15 cellular contexts compared by ENCODE assay signal in genomic region chr1:156474966-156475365, GRCh38. TPM values are rescaled to one million over a fixed set of nuclear protein-coding genes. Genes with fewer than 3 reads are reported as not detected.
A peak's percentile ranks its signal among the peaks of the same experiment; 100 is the strongest.
DNase-seq lines count a peak whose midpoint lies in the region; ATAC-seq, FAIRE-seq and TF ChIP-seq lines count a peak whose summit lies in the region.
"Had no signal": no experiment of that assay in that cellular context is flagged by ENCODE, and none has a peak within 500 bp of the region (broad histone marks: within the 10 kb centered on the region; RNA-seq: fewer than 3 reads in every experiment).

No MANE protein-coding gene starts in this region.

- H3K4me3 ChIP-seq in esophagus muscularis mucosa (no peak overlapping the region), spleen (no peak overlapping the region)

- DNase-seq in natural killer cell treated with Interleukin-12 subunit alpha and Interleukin-12 subunit beta and Interleukin-15 and Interleukin-18, amount 100 ng/mL, for 72 hours (ENCODE audit: low spot score): peak; percentile 10
- no peak for DNase-seq in natural killer cell
- no peak for DNase-seq in esophagus muscularis mucosa (ENCODE audit: extremely low spot score)
- DNase-seq in spleen: peak; percentile 51
- DNase-seq in SHP77 treated with DMSO at 0.1 percent for 48 hours (lab: John Stamatoyannopoulos, UW): no peak
- no peak for DNase-seq in retina
- DNase-seq in HTR-8/SVneo (ENCODE audit: insufficient read length, low spot score): no peak
- DNase-seq: activated CD8-positive, alpha-beta T cell treated with anti-CD3 and anti-CD28 coated beads for 36 hours; NCI-H187 treated with DMSO at 0.1 percent for 48 hours; NCI-H524; PC-3 had no signal

- peaks cover 16% of the 10 kb centered on the region for H3K36me3 Mint-ChIP-seq in natural killer cell treated with Interleukin-12 subunit alpha and Interleukin-12 subunit beta and Interleukin-15 and Interleukin-18, amount 100 ng/mL, for 72 hours
- H3K36me3 Mint-ChIP-seq in natural killer cell: peaks cover 9% of the 10 kb centered on the region

- H3K27me3 ChIP-seq in esophagus muscularis mucosa (no peaks in the 10 kb centered on the region), spleen (replicated peaks in 1 of 7) (no peaks in the 10 kb centered on the region)
- H3K27me3 ChIP-seq: neutrophil had no signal

- no peak overlapping the region for H3K4me3 Mint-ChIP-seq in natural killer cell treated with Interleukin-12 subunit alpha and Interleukin-12 subunit beta and Interleukin-15 and Interleukin-18, amount 100 ng/mL, for 72 hours
- H3K4me3 Mint-ChIP-seq in natural killer cell: no peak overlapping the region
- H3K4me3 Mint-ChIP-seq: activated CD8-positive, alpha-beta T cell treated with anti-CD3 and anti-CD28 coated beads for 36 hours; brain had no signal

- ATAC-seq in natural killer cell treated with Interleukin-12 subunit alpha and Interleukin-12 subunit beta and Interleukin-15 and Interleukin-18, amount 100 ng/mL, for 72 hours: peak in 1 of 2 donors; percentile 13
- no peak for ATAC-seq in natural killer cell
- no peak for ATAC-seq in HG03025 (IDR thresholded peaks at IDR 0.05; ENCODE audit: low FRiP score, unreplicated experiment)
- ATAC-seq: activated CD8-positive, alpha-beta T cell treated with anti-CD3 and anti-CD28 coated beads for 36 hours; PC-3 had no signal

- TF ChIP-seq EP300 in esophagus muscularis mucosa (IDR thresholded peaks at IDR 0.05): no peak

- 85% methylated on average over 5 of the region's 7 CpGs for WGBS in esophagus muscularis mucosa
- 67 to 91% (median 90%) methylated on average over 5 to 7 of the region's 7 CpGs for WGBS in spleen, 5 donors

- intact Hi-C loops in natural killer cell (cut with micrococcal nuclease) (no loop called here), esophagus muscularis mucosa (cut with DNase I) (no loop called here), spleen (cut with DNase I; ENCODE audit: low total_unique reads) (no loop called here)

- no peak for TF ChIP-seq POLR2A in esophagus muscularis mucosa (IDR thresholded peaks at IDR 0.05; ENCODE audit: low read depth)
- no peak for TF ChIP-seq POLR2A in spleen (IDR thresholded peaks at IDR 0.05)

- TF ChIP-seq CTCF in natural killer cell (IDR thresholded peaks at IDR 0.05) (no peak), esophagus muscularis mucosa (IDR thresholded peaks at IDR 0.05) (no peak), spleen (IDR thresholded peaks at IDR 0.05 in 8 of 11, conservative IDR thresholded peaks at IDR 0.05 in 3 of 11) (no peak)

- peaks cover 81 to 89% (median 85%) of the 10 kb centered on the region in 4 donors for H3K4me1 ChIP-seq in esophagus muscularis mucosa
- peaks cover 0 to 19% (median 5%) of the 10 kb centered on the region in 6 donors for H3K4me1 ChIP-seq in spleen

- H3K27ac Mint-ChIP-seq in natural killer cell treated with Interleukin-12 subunit alpha and Interleukin-12 subunit beta and Interleukin-15 and Interleukin-18, amount 100 ng/mL, for 72 hours: no peak overlapping the region
- peak overlapping the region in 1 of 2 donors; percentile 73 for H3K27ac Mint-ChIP-seq in natural killer cell

- no peaks in the 10 kb centered on the region for H3K9me3 Mint-ChIP-seq in natural killer cell treated with Interleukin-12 subunit alpha and Interleukin-12 subunit beta and Interleukin-15 and Interleukin-18, amount 100 ng/mL, for 72 hours
- no peaks in the 10 kb centered on the region for H3K9me3 Mint-ChIP-seq in natural killer cell
- H3K9me3 Mint-ChIP-seq: activated CD8-positive, alpha-beta T cell treated with anti-CD3 and anti-CD28 coated beads for 36 hours; brain had no signal

- peaks cover 8 to 23% of the 10 kb centered on the region in 2 donors for H3K4me1 Mint-ChIP-seq in natural killer cell treated with Interleukin-12 subunit alpha and Interleukin-12 subunit beta and Interleukin-15 and Interleukin-18, amount 100 ng/mL, for 72 hours (ENCODE audit: low read depth in 2 of 2)
- H3K4me1 Mint-ChIP-seq in natural killer cell: peaks cover 14 to 22% of the 10 kb centered on the region in 2 donors
- H3K4me1 Mint-ChIP-seq: brain had no signal

- H3K27ac ChIP-seq in esophagus muscularis mucosa (replicated peaks in 1 of 4) (peak overlapping the region; percentile 87 to 100 (median 91)), spleen (no peak overlapping the region)
- H3K27ac ChIP-seq: neutrophil had no signal

- H3K36me3 ChIP-seq in esophagus muscularis mucosa (peaks cover 62 to 99% (median 98%) of the 10 kb centered on the region in 4 donors), spleen (peaks cover 7 to 100% (median 95%) of the 10 kb centered on the region in 6 donors)

- H3K9me3 ChIP-seq in esophagus muscularis mucosa (no peaks in the 10 kb centered on the region), spleen (no peaks in the 10 kb centered on the region)
- H3K9me3 ChIP-seq: neutrophil had no signal

- no peaks in the 10 kb centered on the region for H3K27me3 Mint-ChIP-seq in natural killer cell treated with Interleukin-12 subunit alpha and Interleukin-12 subunit beta and Interleukin-15 and Interleukin-18, amount 100 ng/mL, for 72 hours
- H3K27me3 Mint-ChIP-seq in natural killer cell (ENCODE audit: low read depth in 2 of 2): no peaks in the 10 kb centered on the region
- H3K27me3 Mint-ChIP-seq: activated CD8-positive, alpha-beta T cell treated with anti-CD3 and anti-CD28 coated beads for 36 hours; brain had no signal

- FAIRE-seq in HTR-8/SVneo (lab: Jason Lieb, UNC): no peak
- FAIRE-seq: frontal cortex had no signal

RNA-seq across cellular contexts. Expression of gene MEF2D, which starts 25.6 kb away (rescaled TPM):
- 10 to 100 TPM; 48.1 to 62.2 TPM for total RNA-seq in natural killer cell treated with Interleukin-12 subunit alpha and Interleukin-12 subunit beta and Interleukin-15 and Interleukin-18, amount 100 ng/mL, for 72 hours
- total RNA-seq in natural killer cell: 100 to 1,000 TPM; 232 to 298 (median 284) TPM
- total RNA-seq in esophagus muscularis mucosa: 100 to 1,000 TPM in 3 of 4 donors, 10 to 100 TPM in 1; 78.0 to 138 (median 115) TPM
- 100 to 1,000 TPM in 1 of 7 donors, 10 to 100 TPM in 6; 56.0 to 103 (median 71.4) TPM for total RNA-seq in spleen
- polyA plus RNA-seq in spleen: 10 to 100 TPM in 1 of 3 donors, 1 to 10 TPM in 2; 7.4 to 22.5 (median 7.6) TPM

Comparison
In these comparisons a context has a peak if more than half of its experiments do, and no peak if none do; other contexts are left out.
1. DNase-seq: peak in natural killer cell treated with Interleukin-12 subunit alpha and Interleukin-12 subunit beta and Interleukin-15 and Interleukin-18, amount 100 ng/mL, for 72 hours (single experiment) and spleen (single experiment); none in natural killer cell (single experiment), esophagus muscularis mucosa (single experiment), SHP77 treated with DMSO at 0.1 percent for 48 hours (single experiment), retina (single experiment) and HTR-8/SVneo (single experiment).
2. H3K27ac ChIP-seq: peak in esophagus muscularis mucosa (4 of 4); none in spleen (0 of 8).